In the genomic region with DNA sequence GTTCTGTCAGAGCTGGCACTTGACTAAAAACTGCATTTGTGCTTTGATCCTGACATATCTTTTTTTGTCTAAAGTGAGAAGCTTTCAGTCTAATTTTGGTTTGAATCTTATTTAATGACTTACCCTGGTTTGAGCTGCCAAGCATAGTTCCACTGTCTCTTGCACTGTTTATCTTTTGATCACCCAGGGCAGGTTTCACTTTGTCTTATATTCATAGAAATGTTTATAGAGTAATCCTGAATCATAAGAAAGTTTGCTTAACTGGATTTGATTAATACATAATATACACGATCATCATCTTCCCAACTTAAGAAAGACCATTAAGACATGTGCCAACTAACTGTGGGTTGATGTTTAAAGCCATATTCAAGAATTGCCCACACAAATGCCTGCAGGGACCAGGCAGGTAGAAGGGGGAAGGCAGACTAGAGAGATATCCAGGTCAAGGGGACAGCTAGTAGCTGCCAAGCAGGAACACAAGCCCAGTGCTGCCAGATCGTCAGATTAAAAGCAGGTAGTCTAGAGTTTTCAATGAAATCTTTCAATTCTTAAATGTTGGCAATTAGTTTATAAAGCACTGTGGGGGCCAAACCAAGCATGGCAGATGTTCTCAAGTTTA, we compare ENCODE assay signal across 14 cellular contexts. TPM values are rescaled to one million over a fixed set of nuclear protein-coding genes. Genes with fewer than 3 reads are reported as not detected.
DNase-seq lines count a peak whose midpoint lies in the region; ATAC-seq, FAIRE-seq and TF ChIP-seq lines count a peak whose summit lies in the region.
"Had no signal": no experiment of that assay in that cellular context is flagged by ENCODE, and none has a peak within 500 bp of the region (broad histone marks: within the 10 kb centered on the region; RNA-seq: fewer than 3 reads in every experiment).

No MANE protein-coding gene starts in this region.

- H3K9ac ChIP-seq in kidney (ENCODE audit: low read length in 2 of 2): peak overlapping the region in 1 of 2 donors; percentile 26

- in situ Hi-C loops in G401 (cut with HindIII; ENCODE audit: low sequenced_read_pairs): no loop called here

- intact Hi-C loops in kidney (cut with DNase I): no loop called here

- H3K27ac ChIP-seq in AG04450 (ENCODE audit: low read depth, low read length) (peak overlapping the region; percentile 52), kidney (ENCODE audit: low read depth in 2 of 2, low read length in 2 of 2) (no peak overlapping the region)

- H3K4me3 Mint-ChIP-seq in activated CD8-positive, alpha-beta T cell treated with anti-CD3 and anti-CD28 coated beads, Interleukin-2, amount 10 ng/mL, durations not matched to agents 7 days and 5 days: peak overlapping the region; percentile 45

- no peaks in the 10 kb centered on the region for H3K4me1 ChIP-seq in kidney (ENCODE audit: control insufficient read depth in 1 of 2, insufficient read depth in 1 of 2, low read depth in 1 of 2, low read length in 2 of 2)

- H3K4me3 ChIP-seq in AG04450 (ENCODE audit: low read depth, low read length) (peak overlapping the region; percentile 79), kidney (ENCODE audit: low read length in 2 of 2) (peak overlapping the region; percentile 38 to 55)

- CTCF ChIA-PET in AG04450 (lab: Charles Lee): interaction anchor here (1.7 kb wide), 1 partner anchor 20 kb away, joined by 8 read pairs; no protein-coding TSS in a partner anchor
- CTCF ChIA-PET in activated CD8-positive, alpha-beta T cell treated with anti-CD3 and anti-CD28 coated beads, Interleukin-2, amount 10 ng/mL, durations not matched to agents 7 days and 5 days (lab: Charles Lee): interaction anchor here (1.0 to 1.9 kb wide), 2 partner anchors 13 to 84 kb away, joined by 3 to 5 read pairs; no protein-coding TSS in a partner anchor

- H3K27ac Mint-ChIP-seq in activated CD8-positive, alpha-beta T cell treated with anti-CD3 and anti-CD28 coated beads, Interleukin-2, amount 10 ng/mL, durations not matched to agents 7 days and 5 days: peak overlapping the region; percentile 60

- no peaks in the 10 kb centered on the region for H3K9me3 Mint-ChIP-seq in activated CD8-positive, alpha-beta T cell treated with anti-CD3 and anti-CD28 coated beads, Interleukin-2, amount 10 ng/mL, durations not matched to agents 7 days and 5 days (ENCODE audit: insufficient read depth)

- DNase-seq in AG04450 (ENCODE audit: low read depth, low spot score) (no peak), ELR (ENCODE audit: low read depth) (peak; percentile 39), kidney (no peak), G401 (ENCODE audit: low spot score) (no peak)
- no peak for DNase-seq in activated CD8-positive, alpha-beta T cell treated with anti-CD3 and anti-CD28 coated beads, Interleukin-2, amount 10 ng/mL, durations not matched to agents 7 days and 5 days
- no peak for DNase-seq in activated CD4-positive, CD25-positive, alpha-beta regulatory T cell (lab: John Stamatoyannopoulos, UW)
- DNase-seq: left lung; NCI-H1417; NCI-H524 treated with DMSO at 0.1 percent for 48 hours; occipital lobe; SIG-M5; stimulated activated CD4-positive, alpha-beta T cell treated with anti-CD3 and anti-CD28 coated beads, Interleukin-15, amount 100 ng/mL, for 24 hours had no signal

- H3K36me3 Mint-ChIP-seq in activated CD8-positive, alpha-beta T cell treated with anti-CD3 and anti-CD28 coated beads, Interleukin-2, amount 10 ng/mL, durations not matched to agents 7 days and 5 days (ENCODE audit: low read depth): peaks cover 6% of the 10 kb centered on the region

- no peaks in the 10 kb centered on the region for H3K27me3 Mint-ChIP-seq in activated CD8-positive, alpha-beta T cell treated with anti-CD3 and anti-CD28 coated beads, Interleukin-2, amount 10 ng/mL, durations not matched to agents 7 days and 5 days (ENCODE audit: low read depth)

- peaks cover 49% of the 10 kb centered on the region for H3K4me1 Mint-ChIP-seq in activated CD8-positive, alpha-beta T cell treated with anti-CD3 and anti-CD28 coated beads, Interleukin-2, amount 10 ng/mL, durations not matched to agents 7 days and 5 days (ENCODE audit: low read depth)

- no peaks in the 10 kb centered on the region for H3K36me3 ChIP-seq in kidney (ENCODE audit: control insufficient read depth in 1 of 2, insufficient read depth in 2 of 2, low read length in 2 of 2)
- H3K36me3 ChIP-seq: left lung had no signal

- ATAC-seq in activated CD8-positive, alpha-beta T cell treated with anti-CD3 and anti-CD28 coated beads, Interleukin-2, amount 10 ng/mL, durations not matched to agents 7 days and 5 days: no peak
- ATAC-seq in GM21381 (IDR thresholded peaks at IDR 0.05; ENCODE audit: unreplicated experiment): no peak
- no peak for ATAC-seq in HG02798 (IDR thresholded peaks at IDR 0.05; ENCODE audit: poor library complexity, unreplicated experiment)
- ATAC-seq: left lung had no signal

- no peaks in the 10 kb centered on the region for H3K27me3 ChIP-seq in AG04450 (ENCODE audit: control insufficient read depth, insufficient read depth, low read length)
- H3K27me3 ChIP-seq: left lung had no signal

- TF ChIP-seq CTCF in AG04450 (IDR thresholded peaks at IDR 0.05; ENCODE audit: low read depth, low read length) (no peak), kidney (IDR thresholded peaks at IDR 0.05; ENCODE audit: borderline replicate concordance, extremely low read depth, insufficient read depth) (no peak)

- no peaks in the 10 kb centered on the region for H3K9me3 ChIP-seq in AG04450 (ENCODE audit: control insufficient read depth, insufficient read depth, low read length)
- H3K9me3 ChIP-seq in kidney (ENCODE audit: control insufficient read depth in 1 of 2, low read length in 2 of 2): no peaks in the 10 kb centered on the region
- H3K9me3 ChIP-seq: left lung had no signal

- no peak for FAIRE-seq in kidney (lab: Jason Lieb, UNC)

- POLR2A ChIA-PET in AG04450 (lab: Yijun Ruan, JAX): no interaction called here
- POLR2A ChIA-PET in activated CD8-positive, alpha-beta T cell treated with anti-CD3 and anti-CD28 coated beads, Interleukin-2, amount 10 ng/mL, durations not matched to agents 7 days and 5 days (lab: Charles Lee): interaction anchor here (0.5 to 1.7 kb wide), 3 partner anchors 59 to 479 kb away, joined by 3 to 4 read pairs (median 3); a partner anchor contains a TSS

RNA-seq across cellular contexts. Expression of a gene that starts 1.9 kb away (rescaled TPM):
- polyA plus RNA-seq in AG04450 (2011; rRNA removed): 23.4 and 31.4 TPM in 2 replicates
- polyA minus RNA-seq in AG04450 (2011; rRNA and poly(A)+ RNA removed): 28.2 and 29.2 TPM in 2 replicates
- 10 to 100 TPM; 10.7 to 12.0 TPM for total RNA-seq in activated CD8-positive, alpha-beta T cell treated with anti-CD3 and anti-CD28 coated beads, Interleukin-2, amount 10 ng/mL, durations not matched to agents 7 days and 5 days
- total RNA-seq in kidney: 12.5 TPM
- 73.8 TPM for polyA plus RNA-seq in kidney (ENCODE audit: insufficient read depth, low read depth, low replicate concordance)
- 3.9 and 4.3 TPM in 2 replicates for total RNA-seq in G401 (2014; rRNA removed; shearing (Covaris generic))
